22 cellular contexts compared by ENCODE assay signal in genomic region chr5:137589185-137589584, GRCh38.
DNase-seq lines count a peak whose midpoint lies in the region; ATAC-seq and TF ChIP-seq lines count a peak whose summit lies in the region.
"Had no signal": no experiment of that assay in that cellular context is flagged by ENCODE, and none has a peak within 500 bp of the region (broad histone marks: within the 10 kb centered on the region; RNA-seq: fewer than 3 reads in every experiment).

No MANE protein-coding gene starts in this region.

- intact Hi-C loops in activated CD8-positive, alpha-beta T cell treated with anti-CD3 and anti-CD28 coated beads for 36 hours (cut with micrococcal nuclease), result no loop called here
- intact Hi-C loops in posterior cingulate gyrus (cut with DNase I), result no loop called here

- H3K9me3 Mint-ChIP-seq in activated CD8-positive, alpha-beta T cell treated with anti-CD3 and anti-CD28 coated beads, Interleukin-2, amount 10 ng/mL, durations not matched to agents 7 days and 5 days (ENCODE audit: insufficient read depth), result no peaks in the 10 kb centered on the region
- H3K9me3 Mint-ChIP-seq in activated CD8-positive, alpha-beta T cell treated with anti-CD3 and anti-CD28 coated beads for 36 hours, result peaks cover 3% of the 10 kb centered on the region
- H3K9me3 Mint-ChIP-seq in activated naive CD8-positive, alpha-beta T cell treated with anti-CD3 and anti-CD28 coated beads for 36 hours, result no peaks in the 10 kb centered on the region
- no peaks in the 10 kb centered on the region for H3K9me3 Mint-ChIP-seq in endothelial cell (ENCODE audit: unreplicated experiment)
- H3K9me3 Mint-ChIP-seq: CD4-positive, alpha-beta T cell had no signal

- peaks cover 17% of the 10 kb centered on the region for H3K27me3 Mint-ChIP-seq in activated CD8-positive, alpha-beta T cell treated with anti-CD3 and anti-CD28 coated beads, Interleukin-2, amount 10 ng/mL, durations not matched to agents 7 days and 5 days (ENCODE audit: low read depth)
- peaks cover 17% of the 10 kb centered on the region for H3K27me3 Mint-ChIP-seq in activated CD8-positive, alpha-beta T cell treated with anti-CD3 and anti-CD28 coated beads for 36 hours
- peaks cover 27% of the 10 kb centered on the region for H3K27me3 Mint-ChIP-seq in activated naive CD8-positive, alpha-beta T cell treated with anti-CD3 and anti-CD28 coated beads for 36 hours
- no peaks in the 10 kb centered on the region for H3K27me3 Mint-ChIP-seq in endothelial cell (ENCODE audit: unreplicated experiment)

- peak overlapping the region; percentile 51 for H3K27ac Mint-ChIP-seq in activated CD8-positive, alpha-beta T cell treated with anti-CD3 and anti-CD28 coated beads, Interleukin-2, amount 10 ng/mL, durations not matched to agents 7 days and 5 days
- no peak overlapping the region for H3K27ac Mint-ChIP-seq in activated CD8-positive, alpha-beta T cell treated with anti-CD3 and anti-CD28 coated beads for 36 hours
- H3K27ac Mint-ChIP-seq in activated naive CD8-positive, alpha-beta T cell treated with anti-CD3 and anti-CD28 coated beads for 36 hours, result peak overlapping the region; percentile 2
- no peak overlapping the region for H3K27ac Mint-ChIP-seq in endothelial cell (ENCODE audit: unreplicated experiment)
- H3K27ac Mint-ChIP-seq: CD4-positive, alpha-beta T cell; T-cell had no signal

- POLR2A ChIA-PET in activated CD8-positive, alpha-beta T cell treated with anti-CD3 and anti-CD28 coated beads, Interleukin-2, amount 10 ng/mL, durations not matched to agents 7 days and 5 days (lab: Charles Lee), result no interaction called here
- POLR2A ChIA-PET in activated CD8-positive, alpha-beta T cell treated with anti-CD3 and anti-CD28 coated beads for 36 hours (lab: Charles Lee), result no interaction called here

- DNase-seq in activated CD8-positive, alpha-beta T cell treated with anti-CD3 and anti-CD28 coated beads, Interleukin-2, amount 10 ng/mL, durations not matched to agents 7 days and 5 days, result no peak
- no peak for DNase-seq in activated CD8-positive, alpha-beta T cell treated with anti-CD3 and anti-CD28 coated beads for 36 hours
- DNase-seq in activated naive CD8-positive, alpha-beta T cell treated with anti-CD3 and anti-CD28 coated beads for 36 hours, result no peak
- DNase-seq in NCI-H2029 treated with DMSO at 0.1 percent for 48 hours (lab: John Stamatoyannopoulos, UW), result no peak
- no peak for DNase-seq in posterior cingulate gyrus
- DNase-seq in endothelial cell (ENCODE audit: low spot score), result no peak
- no peak for DNase-seq in NK-92 treated with Interleukin-12 subunit alpha and Interleukin-12 subunit beta, amount 100 ng/mL, for 24 hours (lab: John Stamatoyannopoulos, UW)
- DNase-seq: ACHN; CD4-positive, alpha-beta T cell; COR-L47; DMS79; KBM-7; NCI-H1092; NCI-H1436; NCI-H187 treated with DMSO at 0.1 percent for 48 hours; NCI-H226; NCI-H510A treated with DMSO at 0.1 percent for 48 hours; NCI-H748 treated with DMSO at 0.1 percent for 48 hours; SJCRH30; T-cell had no signal

- ATAC-seq in activated CD8-positive, alpha-beta T cell treated with anti-CD3 and anti-CD28 coated beads, Interleukin-2, amount 10 ng/mL, durations not matched to agents 7 days and 5 days, result peak; percentile 57
- no peak for ATAC-seq in activated CD8-positive, alpha-beta T cell treated with anti-CD3 and anti-CD28 coated beads for 36 hours
- peak; percentile 71 for ATAC-seq in HG02885 (IDR thresholded peaks at IDR 0.05; ENCODE audit: poor library complexity, unreplicated experiment)
- ATAC-seq: Panc1, T-cell had no signal

- CTCF ChIA-PET in activated CD8-positive, alpha-beta T cell treated with anti-CD3 and anti-CD28 coated beads, Interleukin-2, amount 10 ng/mL, durations not matched to agents 7 days and 5 days (lab: Charles Lee), result no interaction called here
- CTCF ChIA-PET in activated CD8-positive, alpha-beta T cell treated with anti-CD3 and anti-CD28 coated beads for 36 hours (lab: Charles Lee), result interaction anchor here (1.4 kb wide), 1 partner anchor 13 kb away, joined by 3 read pairs; no protein-coding TSS in a partner anchor

- no peak for TF ChIP-seq CTCF in activated CD8-positive, alpha-beta T cell treated with anti-CD3 and anti-CD28 coated beads for 36 hours (IDR thresholded peaks at IDR 0.05)
- TF ChIP-seq CTCF in endothelial cell (IDR thresholded peaks at IDR 0.05; ENCODE audit: unreplicated experiment), result no peak

- H3K36me3 Mint-ChIP-seq in activated CD8-positive, alpha-beta T cell treated with anti-CD3 and anti-CD28 coated beads, Interleukin-2, amount 10 ng/mL, durations not matched to agents 7 days and 5 days (ENCODE audit: low read depth), result no peaks in the 10 kb centered on the region
- H3K36me3 Mint-ChIP-seq in activated CD8-positive, alpha-beta T cell treated with anti-CD3 and anti-CD28 coated beads for 36 hours (ENCODE audit: low read depth), result no peaks in the 10 kb centered on the region
- H3K36me3 Mint-ChIP-seq in activated naive CD8-positive, alpha-beta T cell treated with anti-CD3 and anti-CD28 coated beads for 36 hours, result no peaks in the 10 kb centered on the region
- peaks cover 34% of the 10 kb centered on the region for H3K36me3 Mint-ChIP-seq in endothelial cell (ENCODE audit: low read depth, unreplicated experiment)
- H3K36me3 Mint-ChIP-seq: T-cell had no signal

- peaks cover 12% of the 10 kb centered on the region for H3K4me1 Mint-ChIP-seq in activated CD8-positive, alpha-beta T cell treated with anti-CD3 and anti-CD28 coated beads, Interleukin-2, amount 10 ng/mL, durations not matched to agents 7 days and 5 days (ENCODE audit: low read depth)
- H3K4me1 Mint-ChIP-seq in activated CD8-positive, alpha-beta T cell treated with anti-CD3 and anti-CD28 coated beads for 36 hours (ENCODE audit: low read depth), result peaks cover 7% of the 10 kb centered on the region
- peaks cover 6% of the 10 kb centered on the region for H3K4me1 Mint-ChIP-seq in activated naive CD8-positive, alpha-beta T cell treated with anti-CD3 and anti-CD28 coated beads for 36 hours
- H3K4me1 Mint-ChIP-seq in endothelial cell (ENCODE audit: unreplicated experiment), result peaks cover 2% of the 10 kb centered on the region

- H3K4me3 Mint-ChIP-seq in activated CD8-positive, alpha-beta T cell treated with anti-CD3 and anti-CD28 coated beads, Interleukin-2, amount 10 ng/mL, durations not matched to agents 7 days and 5 days, result no peak overlapping the region
- no peak overlapping the region for H3K4me3 Mint-ChIP-seq in activated CD8-positive, alpha-beta T cell treated with anti-CD3 and anti-CD28 coated beads for 36 hours
- no peak overlapping the region for H3K4me3 Mint-ChIP-seq in activated naive CD8-positive, alpha-beta T cell treated with anti-CD3 and anti-CD28 coated beads for 36 hours
- no peak overlapping the region for H3K4me3 Mint-ChIP-seq in endothelial cell (ENCODE audit: unreplicated experiment)
- H3K4me3 Mint-ChIP-seq: CD4-positive, alpha-beta T cell; T-cell had no signal

Comparison
In these comparisons a context has a peak if more than half of its experiments do, and no peak if none do; other contexts are left out.
1. H3K27ac Mint-ChIP-seq: peak in activated CD8-positive, alpha-beta T cell treated with anti-CD3 and anti-CD28 coated beads, Interleukin-2, amount 10 ng/mL, durations not matched to agents 7 days and 5 days (single experiment) and activated naive CD8-positive, alpha-beta T cell treated with anti-CD3 and anti-CD28 coated beads for 36 hours (single experiment); none in activated CD8-positive, alpha-beta T cell treated with anti-CD3 and anti-CD28 coated beads for 36 hours (single experiment) and endothelial cell (single experiment).